Comparison of ENCODE assay signal across 2 cellular contexts in the genomic region with DNA sequence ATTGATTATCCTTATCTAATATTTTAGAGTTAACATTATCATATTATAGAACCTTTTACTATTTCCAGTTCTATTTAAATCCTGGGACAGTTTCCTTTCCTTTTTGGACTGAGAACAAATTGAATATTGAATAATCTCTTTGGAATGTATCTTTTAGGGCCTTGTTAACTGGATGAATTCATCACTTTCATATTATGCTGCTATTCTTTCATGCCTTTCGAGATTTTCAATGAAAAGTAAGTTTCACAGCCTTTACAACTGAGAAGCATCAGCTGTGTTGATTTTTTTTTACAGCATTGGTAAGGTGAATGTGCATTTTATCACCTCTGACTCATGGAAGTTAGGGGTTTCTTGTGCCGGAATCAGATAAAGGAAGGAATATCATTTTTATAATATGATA.
TF ChIP-seq lines count a peak whose summit lies in the region.

No MANE protein-coding gene starts in this region.

TF ChIP-seq in A549, 52 proteins besides CTCF, POLR2A, EP300 and RAD21:
- no peak for TF ChIP-seq RCOR1 (IDR thresholded peaks at IDR 0.05; ENCODE audit: low read depth, low read length)
- TF ChIP-seq ZSCAN20 (CRISPR knock-in tag; IDR thresholded peaks at IDR 0.05), result no peak
- TF ChIP-seq, protein P1, sequence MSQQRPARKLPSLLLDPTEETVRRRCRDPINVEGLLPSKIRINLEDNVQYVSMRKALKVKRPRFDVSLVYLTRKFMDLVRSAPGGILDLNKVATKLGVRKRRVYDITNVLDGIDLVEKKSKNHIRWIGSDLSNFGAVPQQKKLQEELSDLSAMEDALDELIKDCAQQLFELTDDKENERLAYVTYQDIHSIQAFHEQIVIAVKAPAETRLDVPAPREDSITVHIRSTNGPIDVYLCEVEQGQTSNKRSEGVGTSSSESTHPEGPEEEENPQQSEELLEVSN (IDR thresholded peaks at IDR 0.05; ENCODE audit: borderline replicate concordance, low read depth), result no peak
- no peak for TF ChIP-seq CHD2 (IDR thresholded peaks at IDR 0.05; ENCODE audit: low read length, partially characterized antibody)
- TF ChIP-seq, protein P2, sequence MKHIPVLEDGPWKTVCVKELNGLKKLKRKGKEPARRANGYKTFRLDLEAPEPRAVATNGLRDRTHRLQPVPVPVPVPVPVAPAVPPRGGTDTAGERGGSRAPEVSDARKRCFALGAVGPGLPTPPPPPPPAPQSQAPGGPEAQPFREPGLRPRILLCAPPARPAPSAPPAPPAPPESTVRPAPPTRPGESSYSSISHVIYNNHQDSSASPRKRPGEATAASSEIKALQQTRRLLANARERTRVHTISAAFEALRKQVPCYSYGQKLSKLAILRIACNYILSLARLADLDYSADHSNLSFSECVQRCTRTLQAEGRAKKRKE (CRISPR knock-in tag; IDR thresholded peaks at IDR 0.05; ENCODE audit: low read depth), result no peak
- TF ChIP-seq, protein P3, sequence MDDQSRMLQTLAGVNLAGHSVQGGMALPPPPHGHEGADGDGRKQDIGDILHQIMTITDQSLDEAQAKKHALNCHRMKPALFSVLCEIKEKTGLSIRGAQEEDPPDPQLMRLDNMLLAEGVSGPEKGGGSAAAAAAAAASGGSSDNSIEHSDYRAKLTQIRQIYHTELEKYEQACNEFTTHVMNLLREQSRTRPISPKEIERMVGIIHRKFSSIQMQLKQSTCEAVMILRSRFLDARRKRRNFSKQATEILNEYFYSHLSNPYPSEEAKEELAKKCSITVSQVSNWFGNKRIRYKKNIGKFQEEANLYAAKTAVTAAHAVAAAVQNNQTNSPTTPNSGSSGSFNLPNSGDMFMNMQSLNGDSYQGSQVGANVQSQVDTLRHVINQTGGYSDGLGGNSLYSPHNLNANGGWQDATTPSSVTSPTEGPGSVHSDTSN (IDR thresholded peaks at IDR 0.05), result no peak
- TF ChIP-seq SMC3 (IDR thresholded peaks at IDR 0.05), result no peak
- TF ChIP-seq NR3C1 (IDR thresholded peaks at IDR 0.05), result no peak
- no peak for TF ChIP-seq KDM5A (IDR thresholded peaks at IDR 0.05)
- TF ChIP-seq FOSB (CRISPR knock-in tag; IDR thresholded peaks at IDR 0.05), result no peak
- TF ChIP-seq FOXS1 (CRISPR knock-in tag; IDR thresholded peaks at IDR 0.05), result no peak
- no peak for TF ChIP-seq NPAS2 (CRISPR knock-in tag; IDR thresholded peaks at IDR 0.05; ENCODE audit: borderline replicate concordance)
- TF ChIP-seq MAFK (IDR thresholded peaks at IDR 0.05; ENCODE audit: partially characterized antibody), result no peak
- no peak for TF ChIP-seq ESRRA (IDR thresholded peaks at IDR 0.05; ENCODE audit: borderline replicate concordance, low read length)

TF ChIP-seq in IMR-90, 13 proteins besides CTCF, POLR2A, EP300 and RAD21:
- TF ChIP-seq MAZ (IDR thresholded peaks at IDR 0.05; ENCODE audit: borderline replicate concordance, low read depth, low read length), result no peak
- TF ChIP-seq MAFK (IDR thresholded peaks at IDR 0.05; ENCODE audit: low read depth, low read length), result no peak
- no peak for TF ChIP-seq RCOR1 (IDR thresholded peaks at IDR 0.05; ENCODE audit: insufficient replicate concordance, low read length)
- TF ChIP-seq FOS (IDR thresholded peaks at IDR 0.05; ENCODE audit: low read depth, low read length), result no peak
- no peak for TF ChIP-seq MXI1 (IDR thresholded peaks at IDR 0.05; ENCODE audit: borderline replicate concordance, low read depth, low read length)
- no peak for TF ChIP-seq NFE2L2 (IDR thresholded peaks at IDR 0.05; ENCODE audit: low read depth, low read length)
